Comparison of ENCODE assay signal across 10 cellular contexts in the genomic region with DNA sequence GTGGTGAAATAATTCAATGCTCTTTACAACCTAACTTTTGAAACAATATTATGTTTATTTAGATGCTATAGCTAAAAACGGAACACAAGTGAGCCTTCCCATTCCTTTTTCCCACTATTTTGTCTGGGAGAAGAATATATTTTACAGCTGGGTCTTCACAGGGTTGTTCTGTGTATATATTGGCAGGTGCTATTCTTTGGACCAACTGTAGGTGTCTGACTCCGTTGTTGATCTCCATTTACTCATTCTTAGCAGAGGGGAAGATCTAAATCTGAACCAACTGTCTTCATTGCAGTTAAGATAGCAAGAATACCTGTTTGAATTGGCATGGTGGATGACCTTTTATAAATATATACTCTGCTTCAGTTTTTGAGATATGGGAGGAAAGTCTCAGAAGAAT.
A peak's percentile ranks its signal among the peaks of the same experiment; 100 is the strongest.
DNase-seq lines count a peak whose midpoint lies in the region; ATAC-seq, FAIRE-seq and TF ChIP-seq lines count a peak whose summit lies in the region.
"Had no signal": no experiment of that assay in that cellular context is flagged by ENCODE, and none has a peak within 500 bp of the region (broad histone marks: within the 10 kb centered on the region; RNA-seq: fewer than 3 reads in every experiment).

No MANE protein-coding gene starts in this region.

- ATAC-seq in GM21619 (IDR thresholded peaks at IDR 0.05; ENCODE audit: unreplicated experiment) = peak; percentile 84

- H3K4me2 ChIP-seq in Karpas-422 (ENCODE audit: low read depth, low read length, poor library complexity, severe bottlenecking) = peak overlapping the region; percentile 57

- H3K36me3 ChIP-seq in Karpas-422 (ENCODE audit: insufficient read depth, low read length) = no peaks in the 10 kb centered on the region
- H3K36me3 ChIP-seq: SJSA1 had no signal

- FAIRE-seq in RCC 7860 (lab: Jason Lieb, UNC) = no peak

- peak overlapping the region; percentile 43; the same call in 1 of the 2 replicates for H2AFZ ChIP-seq in Karpas-422 (ENCODE audit: low read length)

- H3K4me3 ChIP-seq in Karpas-422 (ENCODE audit: low read length) = no peak overlapping the region
- H3K4me3 ChIP-seq: coronary artery, SJSA1 had no signal

- no peaks in the 10 kb centered on the region for H3K9me2 ChIP-seq in Karpas-422 (replicated peaks; ENCODE audit: insufficient read depth, low read length)

- in situ Hi-C loops in GM13977 (cut with MboI; ENCODE audit: low pct_unique_long_range_greater_than_20kb, low sequenced_read_pairs, unreplicated experiment) = no loop called here

- no peak overlapping the region for H3K9ac ChIP-seq in Karpas-422 (ENCODE audit: low read length)

- peaks cover 35% of the 10 kb centered on the region for H3K4me1 ChIP-seq in Karpas-422 (ENCODE audit: low read length)
- H3K4me1 ChIP-seq: SJSA1 had no signal

- TF ChIP-seq CTCF in GM13977 (IDR thresholded peaks at IDR 0.05; ENCODE audit: extremely low read depth, insufficient read depth, missing control alignments) = peak; percentile 32

- peak overlapping the region; percentile 53; the same call in 1 of the 2 replicates for H3K27ac ChIP-seq in Karpas-422 (ENCODE audit: low read length)
- H3K27ac ChIP-seq: coronary artery, SJSA1 had no signal

- DNase-seq in GM13977 (ENCODE audit: low spot score) (peak; percentile 12), Karpas-422 (peak; percentile 50), germinal center (ENCODE audit: low spot score) (peak; percentile 21), RCC 7860 (ENCODE audit: low spot score) (no peak), NCI-H1105 (lab: John Stamatoyannopoulos, UW) (no peak), COR-L47 (lab: John Stamatoyannopoulos, UW) (no peak), HUDEP-2 (lab: John Stamatoyannopoulos, UW; ENCODE audit: unreplicated experiment in 76 of 76) (no peak)

- no peaks in the 10 kb centered on the region for H3K79me2 ChIP-seq in Karpas-422 (ENCODE audit: low read length)

- no peaks in the 10 kb centered on the region for H3K27me3 ChIP-seq in Karpas-422 (ENCODE audit: low read length)
- H3K27me3 ChIP-seq: SJSA1 had no signal

- no peaks in the 10 kb centered on the region for H3K9me3 ChIP-seq in Karpas-422 (ENCODE audit: low read length)
- H3K9me3 ChIP-seq: SJSA1 had no signal

- no peaks in the 10 kb centered on the region for H4K20me1 ChIP-seq in Karpas-422 (ENCODE audit: insufficient read depth, low read depth, low read length)

Comparison
In these comparisons a context has a peak if more than half of its experiments do, and no peak if none do; other contexts are left out.
1. DNase-seq: peak in GM13977 (single experiment), Karpas-422 (single experiment) and germinal center (single experiment); none in RCC 7860 (single experiment), NCI-H1105 (single experiment), COR-L47 (single experiment) and HUDEP-2 (0 of 76).